13 cellular contexts compared by ENCODE assay signal in the genomic region with DNA sequence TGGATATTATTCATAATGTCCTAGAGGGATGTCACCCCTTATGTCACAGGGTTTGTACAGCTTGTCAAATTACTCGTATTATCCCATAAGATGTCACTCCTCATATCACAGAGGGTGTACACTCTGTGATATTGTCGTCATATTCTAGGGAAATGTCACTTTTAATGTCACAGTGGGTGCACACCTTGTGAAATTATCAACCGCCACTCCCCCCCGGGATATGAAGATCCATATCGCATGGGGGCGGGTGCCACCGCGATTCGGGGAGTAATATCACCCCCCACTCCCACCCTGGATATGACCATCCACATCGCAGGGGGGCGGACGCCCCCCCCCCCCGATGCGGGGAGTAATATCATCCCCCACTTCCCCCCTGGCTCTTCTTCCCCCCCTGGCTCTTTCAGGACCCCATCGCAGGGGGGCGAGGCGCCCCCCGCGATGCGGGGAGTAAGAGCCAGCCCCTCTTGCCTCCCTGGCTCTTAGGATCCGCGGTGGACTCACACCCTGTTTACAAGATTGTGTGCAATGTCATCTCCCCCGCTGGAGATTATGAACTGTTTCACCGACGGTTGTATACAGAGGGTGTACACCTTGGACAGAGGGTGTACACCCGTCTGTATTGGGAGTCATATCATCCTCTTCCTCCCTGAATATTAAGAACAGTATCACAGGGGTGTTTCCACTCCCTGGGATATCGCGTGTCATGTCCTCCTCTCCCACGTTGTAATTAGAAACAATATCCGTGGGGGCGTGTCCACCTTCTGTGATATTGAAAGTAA.
"Had no signal": no experiment of that assay in that cellular context is flagged by ENCODE, and none has a peak within 500 bp of the region (broad histone marks: within the 10 kb centered on the region; RNA-seq: fewer than 3 reads in every experiment).

No MANE protein-coding gene starts in this region.

- H3K27ac Mint-ChIP-seq: activated B cell treated with CpG ODN at 0.5 μM for 24 hours; activated T-helper 2 cell treated with anti-CD3 and anti-CD28 coated beads, Interferon-gamma antibody, Interleukin-2, Interleukin-4, amounts not matched to agents 10 μg/mL and 5 μg/mL and 100 μg/mL, durations not matched to agents 14 hours and 24 hours and 36 hours; natural killer cell had no signal

- H3K9me3 Mint-ChIP-seq: activated B cell treated with CpG ODN at 0.5 μM for 24 hours; activated T-helper 2 cell treated with anti-CD3 and anti-CD28 coated beads, Interferon-gamma antibody, Interleukin-2, Interleukin-4, amounts not matched to agents 10 μg/mL and 5 μg/mL and 100 μg/mL, durations not matched to agents 14 hours and 24 hours and 36 hours; natural killer cell had no signal

- H3K4me3 Mint-ChIP-seq: activated B cell treated with CpG ODN at 0.5 μM for 24 hours, natural killer cell had no signal

- H3K4me1 Mint-ChIP-seq: activated B cell treated with CpG ODN at 0.5 μM for 24 hours had no signal

- H3K36me3 Mint-ChIP-seq: natural killer cell had no signal

- DNase-seq: activated B cell treated with CpG ODN at 0.5 μM for 24 hours; activated CD4-positive, alpha-beta T cell treated with anti-CD3 and anti-CD28 coated beads, Interleukin-2, amount 50 U/mL, for 4 hours; activated CD8-positive, alpha-beta memory T cell treated with anti-CD3 and anti-CD28 coated beads, Interleukin-2, amount 50 U/mL, for 4 hours; aorta; cerebellar nuclear complex; effector memory CD4-positive, alpha-beta T cell; foreskin fibroblast; hypothalamus; mesendoderm; natural killer cell; stimulated activated CD4-positive, alpha-beta T cell treated with anti-CD3 and anti-CD28 coated beads, Interleukin-2, amount 100 ng/mL, for 24 hours; thyroid gland had no signal

- ATAC-seq: natural killer cell had no signal
